In genomic region chr5:108016101-108016500, GRCh38 we compare ENCODE assay signal across 28 cellular contexts.
"Had no signal": no experiment of that assay in that cellular context is flagged by ENCODE, and none has a peak within 500 bp of the region (broad histone marks: within the 10 kb centered on the region; RNA-seq: fewer than 3 reads in every experiment).

No MANE protein-coding gene starts in this region.

- DNase-seq: activated CD4-positive, alpha-beta memory T cell treated with anti-CD3 and anti-CD28 coated beads for 36 hours; activated CD4-positive, alpha-beta T cell treated with anti-CD3 and anti-CD28 coated beads for 36 hours; activated CD4-positive, alpha-beta T cell treated with anti-CD3 and anti-CD28 coated beads, Interleukin-2, amount 10 ng/mL, durations not matched to agents 24 days and 14 days; activated CD4-positive, CD25-positive, alpha-beta regulatory T cell; activated CD4-positive, CD25-positive, alpha-beta regulatory T cell treated with anti-CD3 and anti-CD28 coated beads, Interleukin-2, amount 50 U/mL, for 72 hours; activated CD8-positive, alpha-beta memory T cell treated with anti-CD3 and anti-CD28 coated beads for 24 hours; activated CD8-positive, alpha-beta memory T cell treated with anti-CD3 and anti-CD28 coated beads, Interleukin-2, amount 50 U/mL, for 48 hours; activated gamma-delta T cell; activated naive CD4-positive, alpha-beta T cell treated with anti-CD3 and anti-CD28 coated beads, Interleukin-2, amount 50 U/mL, for 16 hours; activated naive CD4-positive, alpha-beta T cell treated with Interleukin-2 at 50 U/mL for 16 hours; activated T-cell treated with anti-CD3 and anti-CD28 coated beads for 4 hours; activated T-cell treated with anti-CD3 and anti-CD28 coated beads, Interleukin-2, amount 50 U/mL, for 24 hours; activated T-cell treated with anti-CD3 and anti-CD28 coated beads, Interleukin-2, amount 50 U/mL, for 72 hours; amniotic stem cell; anterior cingulate cortex; brain microvascular endothelial cell; dorsolateral prefrontal cortex; effector memory CD4-positive, alpha-beta T cell; endodermal cell; foreskin fibroblast; head of caudate nucleus; T-helper 1 cell; T-helper 17 cell had no signal

- H3K9me3 Mint-ChIP-seq: activated CD4-positive, alpha-beta memory T cell treated with anti-CD3 and anti-CD28 coated beads for 36 hours; activated CD4-positive, alpha-beta T cell treated with anti-CD3 and anti-CD28 coated beads, Interleukin-2, amount 10 ng/mL, durations not matched to agents 24 days and 14 days; activated T-cell treated with anti-CD3 and anti-CD28 coated beads, Interleukin-2, amount 50 U/mL, for 24 hours; activated T-cell treated with anti-CD3 and anti-CD28 coated beads, Interleukin-2, amount 50 U/mL, for 72 hours; central memory CD8-positive, alpha-beta T cell; dendritic cell treated with granulocyte-macrophage colony-stimulating factor and Interleukin-4, amounts not matched to agents 40 ng/mL and 50 ng/mL, for 4 days; endodermal cell had no signal

- H3K4me3 ChIP-seq: coronary artery, dorsolateral prefrontal cortex had no signal

- H3K4me3 Mint-ChIP-seq: activated CD4-positive, alpha-beta memory T cell treated with anti-CD3 and anti-CD28 coated beads for 36 hours; activated CD4-positive, alpha-beta T cell treated with anti-CD3 and anti-CD28 coated beads for 36 hours; activated CD4-positive, alpha-beta T cell treated with anti-CD3 and anti-CD28 coated beads, Interleukin-2, amount 10 ng/mL, durations not matched to agents 24 days and 14 days; activated naive CD8-positive, alpha-beta T cell; activated T-cell treated with anti-CD3 and anti-CD28 coated beads, Interleukin-2, amount 50 U/mL, for 24 hours; activated T-cell treated with anti-CD3 and anti-CD28 coated beads, Interleukin-2, amount 50 U/mL, for 72 hours; central memory CD8-positive, alpha-beta T cell; dendritic cell treated with granulocyte-macrophage colony-stimulating factor and Interleukin-4, amounts not matched to agents 40 ng/mL and 50 ng/mL, for 4 days; endodermal cell; T-helper 17 cell had no signal

- H3K27me3 Mint-ChIP-seq: activated CD4-positive, alpha-beta memory T cell treated with anti-CD3 and anti-CD28 coated beads for 36 hours; activated CD4-positive, alpha-beta T cell treated with anti-CD3 and anti-CD28 coated beads for 36 hours; activated CD4-positive, alpha-beta T cell treated with anti-CD3 and anti-CD28 coated beads, Interleukin-2, amount 10 ng/mL, durations not matched to agents 24 days and 14 days; activated naive CD8-positive, alpha-beta T cell; activated T-cell treated with anti-CD3 and anti-CD28 coated beads, Interleukin-2, amount 50 U/mL, for 24 hours; central memory CD8-positive, alpha-beta T cell; dendritic cell treated with granulocyte-macrophage colony-stimulating factor and Interleukin-4, amounts not matched to agents 40 ng/mL and 50 ng/mL, for 4 days; T-helper 17 cell had no signal

- H3K27me3 ChIP-seq: brain microvascular endothelial cell, dorsolateral prefrontal cortex had no signal

- H3K27ac ChIP-seq: brain microvascular endothelial cell, coronary artery, dorsolateral prefrontal cortex had no signal

- H3K36me3 ChIP-seq: brain microvascular endothelial cell had no signal

- H3K27ac Mint-ChIP-seq: activated CD4-positive, alpha-beta memory T cell treated with anti-CD3 and anti-CD28 coated beads for 36 hours; activated CD4-positive, alpha-beta T cell treated with anti-CD3 and anti-CD28 coated beads for 36 hours; activated CD4-positive, alpha-beta T cell treated with anti-CD3 and anti-CD28 coated beads, Interleukin-2, amount 10 ng/mL, durations not matched to agents 24 days and 14 days; activated naive CD8-positive, alpha-beta T cell; activated T-cell treated with anti-CD3 and anti-CD28 coated beads, Interleukin-2, amount 50 U/mL, for 24 hours; activated T-cell treated with anti-CD3 and anti-CD28 coated beads, Interleukin-2, amount 50 U/mL, for 72 hours; dendritic cell treated with granulocyte-macrophage colony-stimulating factor and Interleukin-4, amounts not matched to agents 40 ng/mL and 50 ng/mL, for 4 days; endodermal cell; T-helper 17 cell had no signal

- ATAC-seq: activated CD4-positive, alpha-beta T cell treated with anti-CD3 and anti-CD28 coated beads for 36 hours; activated T-cell treated with anti-CD3 and anti-CD28 coated beads, Interleukin-2, amount 50 U/mL, for 72 hours; esophagus mucosa; T-helper 17 cell had no signal

- H3K4me1 Mint-ChIP-seq: activated CD4-positive, alpha-beta T cell treated with anti-CD3 and anti-CD28 coated beads for 36 hours; activated CD4-positive, alpha-beta T cell treated with anti-CD3 and anti-CD28 coated beads, Interleukin-2, amount 10 ng/mL, durations not matched to agents 24 days and 14 days; central memory CD8-positive, alpha-beta T cell; endodermal cell; T-helper 17 cell had no signal
